Comparison of ENCODE assay signal across 10 cellular contexts in genomic region chr16:81500833-81501521, GRCh38. TPM values are rescaled to one million over a fixed set of nuclear protein-coding genes. Genes with fewer than 3 reads are reported as not detected.
A peak's percentile ranks its signal among the peaks of the same experiment; 100 is the strongest.
DNase-seq lines count a peak whose midpoint lies in the region; ATAC-seq, FAIRE-seq and TF ChIP-seq lines count a peak whose summit lies in the region.
"Had no signal": no experiment of that assay in that cellular context is flagged by ENCODE, and none has a peak within 500 bp of the region (broad histone marks: within the 10 kb centered on the region; RNA-seq: fewer than 3 reads in every experiment).

No MANE protein-coding gene starts in this region.

- no peak for TF ChIP-seq POLR2A in gastroesophageal sphincter (IDR thresholded peaks at IDR 0.05)
- no peak for TF ChIP-seq POLR2A in suprapubic skin (IDR thresholded peaks at IDR 0.05)
- no peak for TF ChIP-seq POLR2A in lower leg skin (IDR thresholded peaks at IDR 0.05)
- TF ChIP-seq POLR2A in HepG2 (IDR thresholded peaks at IDR 0.05; ENCODE audit: insufficient read depth in 1 of 2, low read depth in 2 of 2, low read length in 2 of 2): no peak

- no peaks in the 10 kb centered on the region for H3K9me3 ChIP-seq in gastroesophageal sphincter
- no peaks in the 10 kb centered on the region for H3K9me3 ChIP-seq in suprapubic skin
- H3K9me3 ChIP-seq in HepG2 (ENCODE audit: low read length): no peaks in the 10 kb centered on the region

- no peak overlapping the region for H2AFZ ChIP-seq in HepG2 (ENCODE audit: low read length)

- H3K79me2 ChIP-seq in HepG2 (ENCODE audit: insufficient read depth, low read length): peaks cover 92% of the 10 kb centered on the region

- H3K4me3 ChIP-seq in gastroesophageal sphincter (no peak overlapping the region), suprapubic skin (no peak overlapping the region), lower leg skin (ENCODE audit: low read depth, poor library complexity, severe bottlenecking) (no peak overlapping the region), HepG2 (replicated peaks in 1 of 3; ENCODE audit: insufficient read depth in 1 of 3, low read depth in 2 of 3, low read length in 3 of 3) (no peak overlapping the region)

- peaks cover 5% of the 10 kb centered on the region for H3K36me3 Mint-ChIP-seq in T-helper 2 cell treated with Interferon-gamma antibody and Interleukin-4, amounts not matched to agents 5 μg/mL and 100 μg/mL, for 36 hours (ENCODE audit: low read depth)
- peaks cover 4% of the 10 kb centered on the region for H3K36me3 Mint-ChIP-seq in activated T-helper 1 cell treated with anti-CD3 and anti-CD28 coated beads, Interleukin-12 subunit alpha, Interleukin-12 subunit beta, Interleukin-2, Interleukin-4 antibody, amounts not matched to agents 30 ng/mL and 10 ng/mL and 1 ng/mL, durations not matched to agents 14 hours and 24 hours and 36 hours (ENCODE audit: low read depth)

- H3K4me3 Mint-ChIP-seq in T-helper 2 cell treated with Interferon-gamma antibody and Interleukin-4, amounts not matched to agents 5 μg/mL and 100 μg/mL, for 36 hours: no peak overlapping the region
- no peak overlapping the region for H3K4me3 Mint-ChIP-seq in activated T-helper 1 cell treated with anti-CD3 and anti-CD28 coated beads, Interleukin-12 subunit alpha, Interleukin-12 subunit beta, Interleukin-2, Interleukin-4 antibody, amounts not matched to agents 30 ng/mL and 10 ng/mL and 1 ng/mL, durations not matched to agents 14 hours and 24 hours and 36 hours
- H3K4me3 Mint-ChIP-seq: neural crest cell had no signal

- no TSS peak for BruUV-seq in HepG2 (replicated peaks; lab: Mats Ljungman, UMichigan)

- in situ Hi-C loops in HepG2 (cut with HindIII; ENCODE audit: extremely low pct_ligation_motif_present, low pct_unique_long_range_greater_than_20kb): no loop called here

- ATAC-seq in gastroesophageal sphincter: peak; percentile 46
- no peak for ATAC-seq in esophagus mucosa
- ATAC-seq in HepG2: no peak

- H3K9ac ChIP-seq in HepG2 (ENCODE audit: insufficient read depth, low read depth, low read length): no peak overlapping the region

- H3K27me3 ChIP-seq in gastroesophageal sphincter (no peaks in the 10 kb centered on the region), suprapubic skin (no peaks in the 10 kb centered on the region), HepG2 (ENCODE audit: control insufficient read depth in 1 of 2, insufficient read depth in 2 of 2, low read length in 2 of 2) (no peaks in the 10 kb centered on the region)

- peaks cover 30% of the 10 kb centered on the region for H3K4me1 Mint-ChIP-seq in T-helper 2 cell treated with Interferon-gamma antibody and Interleukin-4, amounts not matched to agents 5 μg/mL and 100 μg/mL, for 36 hours (ENCODE audit: low read depth)
- H3K4me1 Mint-ChIP-seq in activated T-helper 1 cell treated with anti-CD3 and anti-CD28 coated beads, Interleukin-12 subunit alpha, Interleukin-12 subunit beta, Interleukin-2, Interleukin-4 antibody, amounts not matched to agents 30 ng/mL and 10 ng/mL and 1 ng/mL, durations not matched to agents 14 hours and 24 hours and 36 hours (ENCODE audit: low read depth): peaks cover 27% of the 10 kb centered on the region

- no peak for TF ChIP-seq RAD21 in HepG2 (CRISPR knock-in tag; IDR thresholded peaks at IDR 0.05)

- 76 to 78% methylated on average over 10 to 12 of the region's 17 CpGs for WGBS in gastroesophageal sphincter (ENCODE audit: low coverage in 1 of 2), 2 donors
- 40% methylated on average over 16 of the region's 17 CpGs for WGBS in suprapubic skin
- 55 to 69% methylated on average over 17 of the region's 17 CpGs for WGBS in lower leg skin, 2 donors
- 98% methylated on average over 17 of the region's 17 CpGs for WGBS in HepG2 (ENCODE audit: low lambda C conversion rate)

- peaks cover 0 to 24% (median 0%) of the 10 kb centered on the region in 3 donors for H3K4me1 ChIP-seq in gastroesophageal sphincter
- peaks cover 51% of the 10 kb centered on the region for H3K4me1 ChIP-seq in suprapubic skin
- H3K4me1 ChIP-seq in HepG2 (ENCODE audit: insufficient read depth, low read length): no peaks in the 10 kb centered on the region

- H3K9me3 Mint-ChIP-seq in T-helper 2 cell treated with Interferon-gamma antibody and Interleukin-4, amounts not matched to agents 5 μg/mL and 100 μg/mL, for 36 hours: no peaks in the 10 kb centered on the region
- H3K9me3 Mint-ChIP-seq in activated T-helper 1 cell treated with anti-CD3 and anti-CD28 coated beads, Interleukin-12 subunit alpha, Interleukin-12 subunit beta, Interleukin-2, Interleukin-4 antibody, amounts not matched to agents 30 ng/mL and 10 ng/mL and 1 ng/mL, durations not matched to agents 14 hours and 24 hours and 36 hours: no peaks in the 10 kb centered on the region
- H3K9me3 Mint-ChIP-seq: neural crest cell had no signal

- TF ChIP-seq CTCF in gastroesophageal sphincter (IDR thresholded peaks at IDR 0.05): no peak
- TF ChIP-seq CTCF in suprapubic skin (IDR thresholded peaks at IDR 0.05): no peak
- no peak for TF ChIP-seq CTCF in lower leg skin (IDR thresholded peaks at IDR 0.05)
- TF ChIP-seq CTCF in HepG2 (CRISPR knock-in tag; IDR thresholded peaks at IDR 0.05): no peak

- CTCF ChIA-PET in HepG2 (lab: Yijun Ruan, JAX; ENCODE audit: low intra/inter-chr PET ratio, low total read pairs): no interaction called here

- peaks cover 84% of the 10 kb centered on the region for H4K20me1 ChIP-seq in HepG2 (ENCODE audit: insufficient read depth, low read length)

- POLR2A ChIA-PET in HepG2 (lab: Yijun Ruan, JAX): no interaction called here

- no peak overlapping the region for H3K4me2 ChIP-seq in HepG2 (ENCODE audit: low read depth, low read length)

- no peaks in the 10 kb centered on the region for H3K27me3 Mint-ChIP-seq in T-helper 2 cell treated with Interferon-gamma antibody and Interleukin-4, amounts not matched to agents 5 μg/mL and 100 μg/mL, for 36 hours (ENCODE audit: low read depth)
- H3K27me3 Mint-ChIP-seq in activated T-helper 1 cell treated with anti-CD3 and anti-CD28 coated beads, Interleukin-12 subunit alpha, Interleukin-12 subunit beta, Interleukin-2, Interleukin-4 antibody, amounts not matched to agents 30 ng/mL and 10 ng/mL and 1 ng/mL, durations not matched to agents 14 hours and 24 hours and 36 hours (ENCODE audit: insufficient read depth): no peaks in the 10 kb centered on the region

- FAIRE-seq in HepG2 (lab: Jason Lieb, UNC): no peak
- FAIRE-seq: A204.1 had no signal

- DNase-seq in T-helper 2 cell treated with Interferon-gamma antibody and Interleukin-4, amounts not matched to agents 5 μg/mL and 100 μg/mL, for 36 hours (ENCODE audit: low spot score): no peak
- DNase-seq in T-helper 2 cell (no peak), suprapubic skin (ENCODE audit: low spot score in 2 of 2) (no peak), lower leg skin (ENCODE audit: low spot score in 2 of 2) (no peak), HepG2 (ENCODE audit: low spot score) (no peak)
- DNase-seq in activated T-helper 1 cell treated with anti-CD3 and anti-CD28 coated beads, Interleukin-12 subunit alpha, Interleukin-12 subunit beta, Interleukin-2, Interleukin-4 antibody, amounts not matched to agents 30 ng/mL and 10 ng/mL and 1 ng/mL, durations not matched to agents 14 hours and 24 hours and 36 hours (ENCODE audit: low spot score): no peak

- intact Hi-C loops in activated T-helper 1 cell treated with anti-CD3 and anti-CD28 coated beads, Interleukin-12 subunit alpha, Interleukin-12 subunit beta, Interleukin-2, Interleukin-4 antibody, amounts not matched to agents 30 ng/mL and 10 ng/mL and 1 ng/mL, durations not matched to agents 14 hours and 24 hours and 36 hours (cut with micrococcal nuclease): no loop called here
- intact Hi-C loops in lower leg skin (cut with DNase I; ENCODE audit: low total_unique reads) (no loop called here), HepG2 (cut with micrococcal nuclease; ENCODE audit: unreplicated experiment) (no loop called here)

- H3K36me3 ChIP-seq in gastroesophageal sphincter (no peaks in the 10 kb centered on the region), suprapubic skin (no peaks in the 10 kb centered on the region), HepG2 (replicated peaks in 1 of 2; ENCODE audit: control insufficient read depth in 1 of 2, insufficient read depth in 2 of 2, low read length in 2 of 2) (peaks cover 15 to 23% of the 10 kb centered on the region in 2 experiments; a peak in 4 of 5 replicates)

- H3K27ac ChIP-seq in gastroesophageal sphincter (peak overlapping the region in 2 of 4 donors; percentile 24 to 27), suprapubic skin (peak overlapping the region; percentile 18), HepG2 (ENCODE audit: extremely low read length, insufficient read depth, low read length) (no peak overlapping the region)

- peak overlapping the region; percentile 52 for H3K27ac Mint-ChIP-seq in T-helper 2 cell treated with Interferon-gamma antibody and Interleukin-4, amounts not matched to agents 5 μg/mL and 100 μg/mL, for 36 hours
- peak overlapping the region; percentile 44 for H3K27ac Mint-ChIP-seq in activated T-helper 1 cell treated with anti-CD3 and anti-CD28 coated beads, Interleukin-12 subunit alpha, Interleukin-12 subunit beta, Interleukin-2, Interleukin-4 antibody, amounts not matched to agents 30 ng/mL and 10 ng/mL and 1 ng/mL, durations not matched to agents 14 hours and 24 hours and 36 hours

- no peak for TF ChIP-seq EP300 in gastroesophageal sphincter (IDR thresholded peaks at IDR 0.05)
- no peak for TF ChIP-seq EP300 in suprapubic skin (IDR thresholded peaks at IDR 0.05)
- no peak for TF ChIP-seq EP300 in HepG2 (IDR thresholded peaks at IDR 0.05; ENCODE audit: low read depth in 2 of 2, low read length in 2 of 2)
- no peak for TF ChIP-seq EP300 in HepG2 (CRISPR knock-in tag; IDR thresholded peaks at IDR 0.05; ENCODE audit: borderline replicate concordance)

RNA-seq across cellular contexts. Expression of gene CMIP, which starts 56.4 kb away (rescaled TPM):
- 45.4 and 45.8 TPM in 2 replicates for total RNA-seq in activated T-helper 1 cell treated with anti-CD3 and anti-CD28 coated beads, Interleukin-12 subunit alpha, Interleukin-12 subunit beta, Interleukin-2, Interleukin-4 antibody, amounts not matched to agents 30 ng/mL and 10 ng/mL and 1 ng/mL, durations not matched to agents 14 hours and 24 hours and 36 hours
- total RNA-seq in gastroesophageal sphincter (10 to 100 TPM; 13.4 to 24.0 (median 19.2) TPM), suprapubic skin (10 to 100 TPM; 63.9 to 89.9 (median 70.0) TPM), esophagus mucosa (47.0 TPM), lower leg skin (100 to 1,000 TPM in 1 of 4 donors, 10 to 100 TPM in 3; 53.7 to 115 (median 77.4) TPM), HepG2 (2016; rRNA removed; fragmentation: Illumina TruSeq; extraction: Trizol) (10.9 and 21.7 TPM in 2 replicates)
- 3.5 and 4.6 TPM in 2 replicates for total RNA-seq in HepG2 (2016; cell fraction: cytosol; rRNA removed; fragmentation: Illumina TruSeq; extraction: Trizol; ENCODE audit: low read depth)
- 11.5 and 15.7 TPM in 2 replicates for total RNA-seq in HepG2 (2016; cell fraction: insoluble cytoplasmic fraction; rRNA removed; fragmentation: Illumina TruSeq; extraction: Trizol)
- 13.0 and 15.9 TPM in 2 replicates for total RNA-seq in HepG2 (2016; cell fraction: membrane; rRNA removed; fragmentation: Illumina TruSeq; extraction: Trizol)
- total RNA-seq in HepG2 (2016; cell fraction: nucleus; rRNA removed; fragmentation: Illumina TruSeq; extraction: Trizol): 23.3 and 29.3 TPM in 2 replicates
- polyA plus RNA-seq in HepG2 (2011; rRNA removed): 18.1 and 22.0 TPM in 2 replicates
- 17.3 and 20.7 TPM in 2 replicates for polyA plus RNA-seq in HepG2 (2011; cell fraction: cytosol; rRNA removed)
- 77.4 and 83.2 TPM in 2 replicates for polyA plus RNA-seq in HepG2 (2011; cell fraction: nucleus; rRNA removed)
- polyA plus RNA-seq in HepG2 (2012): 74.4 and 83.5 TPM in 2 replicates
- polyA plus RNA-seq in HepG2 (2016; cell fraction: cytosol; fragmentation: Illumina TruSeq; extraction: Trizol; ENCODE audit: low read depth): 3.4 and 3.8 TPM in 2 replicates
- polyA plus RNA-seq in HepG2 (2016; cell fraction: insoluble cytoplasmic fraction; fragmentation: Illumina TruSeq; extraction: Trizol; ENCODE audit: low read depth): 29.7 and 48.6 TPM in 2 replicates
- polyA plus RNA-seq in HepG2 (2016; cell fraction: membrane; fragmentation: Illumina TruSeq; extraction: Trizol; ENCODE audit: low read depth): 14.8 and 16.9 TPM in 2 replicates
- polyA plus RNA-seq in HepG2 (2016; cell fraction: nucleus; fragmentation: Illumina TruSeq; extraction: Trizol; ENCODE audit: insufficient read depth, low read depth): 51.1 and 51.2 TPM in 2 replicates
- 16.6 and 71.5 TPM in 2 replicates for polyA minus RNA-seq in HepG2 (2011; rRNA and poly(A)+ RNA removed; ENCODE audit: low replicate concordance)
- 60.8 and 68.8 TPM in 2 replicates for polyA minus RNA-seq in HepG2 (2011; cell fraction: cytosol; rRNA and poly(A)+ RNA removed)
- polyA minus RNA-seq in HepG2 (2011; cell fraction: nucleus; rRNA and poly(A)+ RNA removed): 61.9 and 63.1 TPM in 2 replicates
